ENCODE assay signal across 27 cellular contexts in the genomic region with DNA sequence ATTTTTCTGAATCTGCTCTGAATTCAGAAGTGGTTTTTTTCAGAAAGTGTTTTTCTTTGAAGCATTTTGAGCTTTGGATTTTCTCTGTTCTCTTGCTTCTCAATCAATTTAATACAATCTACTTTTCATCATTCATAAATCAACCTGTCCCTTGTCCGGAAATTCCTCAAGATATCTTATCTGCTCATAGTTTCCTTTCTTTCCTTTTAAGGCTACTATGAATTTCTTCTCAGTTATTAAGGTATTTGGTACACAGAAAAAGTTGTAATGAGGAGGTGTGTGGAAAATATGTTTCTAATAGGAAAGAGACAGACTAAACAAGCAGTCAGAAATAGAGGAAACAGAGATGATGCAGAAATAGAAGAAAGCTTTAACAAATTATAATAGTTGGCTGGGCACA.
"Had no signal": no experiment of that assay in that cellular context is flagged by ENCODE, and none has a peak within 500 bp of the region (broad histone marks: within the 10 kb centered on the region; RNA-seq: fewer than 3 reads in every experiment).

No MANE protein-coding gene starts in this region.

- H3K27ac Mint-ChIP-seq: activated CD4-positive, alpha-beta T cell treated with anti-CD3 and anti-CD28 coated beads, Interleukin-2, amount 10 ng/mL, durations not matched to agents 24 days and 14 days; activated naive CD4-positive, alpha-beta T cell treated with anti-CD3 and anti-CD28 coated beads, Interleukin-2, amount 10 ng/mL, durations not matched to agents 7 days and 5 days; activated T-cell treated with anti-CD3 and anti-CD28 coated beads, Interleukin-2, amount 50 U/mL, for 72 hours; stimulated activated effector memory CD8-positive, alpha-beta T cell treated with anti-CD3 and anti-CD28 coated beads, Interleukin-12 subunit alpha, Interleukin-12 subunit beta, amount 100 ng/mL, for 72 hours had no signal

- H3K9me3 Mint-ChIP-seq: activated naive CD4-positive, alpha-beta T cell treated with anti-CD3 and anti-CD28 coated beads, Interleukin-2, amount 10 ng/mL, durations not matched to agents 7 days and 5 days; activated T-cell treated with anti-CD3 and anti-CD28 coated beads, Interleukin-2, amount 50 U/mL, for 72 hours; stimulated activated effector memory CD8-positive, alpha-beta T cell treated with anti-CD3 and anti-CD28 coated beads, Interleukin-12 subunit alpha, Interleukin-12 subunit beta, amount 100 ng/mL, for 72 hours had no signal

- H2AFZ ChIP-seq: hepatocyte had no signal

- H3K4me1 Mint-ChIP-seq: stimulated activated effector memory CD8-positive, alpha-beta T cell treated with anti-CD3 and anti-CD28 coated beads, Interleukin-12 subunit alpha, Interleukin-12 subunit beta, amount 100 ng/mL, for 72 hours had no signal

- H3K4me3 Mint-ChIP-seq: activated CD4-positive, alpha-beta T cell treated with anti-CD3 and anti-CD28 coated beads, Interleukin-2, amount 10 ng/mL, durations not matched to agents 24 days and 14 days; activated naive CD4-positive, alpha-beta T cell treated with anti-CD3 and anti-CD28 coated beads, Interleukin-2, amount 10 ng/mL, durations not matched to agents 7 days and 5 days; activated T-cell treated with anti-CD3 and anti-CD28 coated beads, Interleukin-2, amount 50 U/mL, for 72 hours; stimulated activated effector memory CD8-positive, alpha-beta T cell treated with anti-CD3 and anti-CD28 coated beads, Interleukin-12 subunit alpha, Interleukin-12 subunit beta, amount 100 ng/mL, for 72 hours had no signal

- DNase-seq: activated CD4-positive, alpha-beta T cell treated with anti-CD3 and anti-CD28 coated beads, Interleukin-2, amount 10 ng/mL, durations not matched to agents 24 days and 14 days; activated CD4-positive, CD25-positive, alpha-beta regulatory T cell treated with anti-CD3 and anti-CD28 coated beads, Interleukin-2, amount 50 U/mL, for 72 hours; activated effector memory CD4-positive, alpha-beta T cell treated with Interleukin-2 at 50 U/mL for 16 hours; activated naive CD4-positive, alpha-beta T cell treated with anti-CD3 and anti-CD28 coated beads, Interleukin-2, amount 10 ng/mL, durations not matched to agents 7 days and 5 days; activated T-cell treated with anti-CD3 and anti-CD28 coated beads for 4 hours; activated T-cell treated with anti-CD3 and anti-CD28 coated beads, Interleukin-2, amount 50 U/mL, for 72 hours; anterior cingulate cortex; body of pancreas; effector CD8-positive, alpha-beta T cell; gastrocnemius medialis; glutamatergic neuron; left cardiac atrium; left ventricle myocardium superior; pancreas; sigmoid colon; small intestine; stimulated activated CD4-positive, alpha-beta T cell treated with anti-CD3 and anti-CD28 coated beads, Interleukin-4, amount 100 ng/mL, for 24 hours; stomach; T-helper 1 cell; tibial artery; upper lobe of right lung had no signal

- H3K36me3 ChIP-seq: gastrocnemius medialis, pancreas, prostate gland, sigmoid colon, stomach, tibial artery, upper lobe of right lung had no signal

- H3K27ac ChIP-seq: body of pancreas, gastrocnemius medialis, hepatocyte, pancreas, prostate gland, sigmoid colon, stomach, upper lobe of right lung had no signal

- H3K27me3 ChIP-seq: body of pancreas, gastrocnemius medialis, hepatocyte, pancreas, sigmoid colon, stomach, tibial artery, upper lobe of right lung had no signal

- H3K4me2 ChIP-seq: hepatocyte had no signal

- H3K4me3 ChIP-seq: body of pancreas, gastrocnemius medialis, hepatocyte, pancreas, prostate gland, sigmoid colon, stomach, tibial artery, upper lobe of right lung had no signal

- H3K79me2 ChIP-seq: hepatocyte had no signal

- FAIRE-seq: colon, endometrium, keratinocyte, pancreas, small intestine had no signal

- H3K36me3 Mint-ChIP-seq: activated naive CD4-positive, alpha-beta T cell treated with anti-CD3 and anti-CD28 coated beads, Interleukin-2, amount 10 ng/mL, durations not matched to agents 7 days and 5 days; stimulated activated effector memory CD8-positive, alpha-beta T cell treated with anti-CD3 and anti-CD28 coated beads, Interleukin-12 subunit alpha, Interleukin-12 subunit beta, amount 100 ng/mL, for 72 hours had no signal

- ATAC-seq: activated T-cell treated with anti-CD3 and anti-CD28 coated beads, Interleukin-2, amount 50 U/mL, for 72 hours; body of pancreas; gastrocnemius medialis; left cardiac atrium; left ventricle myocardium superior; pancreas; stimulated activated effector memory CD8-positive, alpha-beta T cell treated with anti-CD3 and anti-CD28 coated beads, Interleukin-12 subunit alpha, Interleukin-12 subunit beta, amount 100 ng/mL, for 72 hours; upper lobe of right lung had no signal

- H3K4me1 ChIP-seq: body of pancreas, gastrocnemius medialis, pancreas, prostate gland, sigmoid colon, stomach, tibial artery, upper lobe of right lung had no signal

- H3K9me3 ChIP-seq: body of pancreas, gastrocnemius medialis, pancreas, prostate gland, sigmoid colon, tibial artery, upper lobe of right lung had no signal

- H3K27me3 Mint-ChIP-seq: activated CD4-positive, alpha-beta T cell treated with anti-CD3 and anti-CD28 coated beads, Interleukin-2, amount 10 ng/mL, durations not matched to agents 24 days and 14 days; activated naive CD4-positive, alpha-beta T cell treated with anti-CD3 and anti-CD28 coated beads, Interleukin-2, amount 10 ng/mL, durations not matched to agents 7 days and 5 days had no signal
